Comparison of ENCODE assay signal across 8 cellular contexts in the genomic region with DNA sequence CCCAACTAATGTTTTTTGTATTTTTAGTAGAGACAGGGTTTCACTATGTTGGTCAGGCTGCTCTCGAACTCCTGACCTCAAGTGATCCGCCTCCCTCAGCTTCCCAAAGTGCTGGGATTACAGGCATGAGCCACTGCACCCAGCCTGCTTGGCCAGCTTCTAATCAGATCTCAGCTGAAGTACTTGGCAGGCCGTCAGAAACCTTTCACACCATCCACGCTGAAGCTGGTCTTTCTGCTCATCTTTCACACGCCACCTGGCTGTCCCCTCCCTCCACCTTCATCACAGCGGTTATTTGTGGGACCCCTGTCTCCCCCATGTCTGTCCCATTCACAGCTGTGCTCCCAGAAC. TPM values are rescaled to one million over a fixed set of nuclear protein-coding genes. Genes with fewer than 3 reads are reported as not detected.
DNase-seq lines count a peak whose midpoint lies in the region; ATAC-seq and TF ChIP-seq lines count a peak whose summit lies in the region.
"Not testable (repeated sequence)": the region's sequence is repeated elsewhere in the genome, so short reads cannot be mapped to it uniquely, and the experiment has no call there.

No MANE protein-coding gene starts in this region.

- not testable (repeated sequence) for BruUV-seq in Calu3 (replicated peaks; lab: Mats Ljungman, UMichigan)

- not testable (repeated sequence) for DNase-seq in Calu3; epithelial cell of prostate (ENCODE audit: low read depth, low spot score); lower lobe of right lung
- DNase-seq in NCI-H2196 treated with DMSO at 0.1 percent for 48 hours (lab: John Stamatoyannopoulos, UW; ENCODE audit: unreplicated experiment) (peak; percentile 39), body of pancreas (peak; percentile 53 to 75 (median 70)), iris pigment epithelial cell (ENCODE audit: low read depth) (peak; percentile 47), prostate gland (ENCODE audit: low spot score) (peak; percentile 55), upper lobe of left lung (peak in 1 of 2 donors; percentile 81)

- not testable (repeated sequence) for H3K4me3 Mint-ChIP-seq in Calu3 (ENCODE audit: low read depth, unreplicated experiment)

- H3K27me3 ChIP-seq in body of pancreas; lower lobe of right lung (ENCODE audit: low read depth); prostate gland (replicated peaks; ENCODE audit: insufficient read depth); upper lobe of left lung: not testable (repeated sequence)

- not testable (repeated sequence) for H3K4me3 ChIP-seq in body of pancreas, prostate gland, upper lobe of left lung
- H3K4me3 ChIP-seq in lower lobe of right lung, result peak overlapping the region; percentile 14

- WGBS in body of pancreas, 2 donors, result 16 to 21% methylated on average over 5 to 6 of the region's 6 CpGs
- WGBS in prostate gland, result 57% methylated on average over 6 of the region's 6 CpGs
- WGBS in upper lobe of left lung, 2 donors, result 74 to 78% methylated on average over 6 of the region's 6 CpGs

- H3K4me1 ChIP-seq in body of pancreas, result peaks cover 42% of the 10 kb centered on the region
- peaks cover 56% of the 10 kb centered on the region for H3K4me1 ChIP-seq in lower lobe of right lung
- H3K4me1 ChIP-seq in prostate gland (replicated peaks), result peaks cover 19% of the 10 kb centered on the region
- H3K4me1 ChIP-seq in upper lobe of left lung, result peaks cover 2 to 54% (median 41%) of the 10 kb centered on the region in 4 donors

- peaks cover 55% of the 10 kb centered on the region for H3K36me3 Mint-ChIP-seq in Calu3 (ENCODE audit: insufficient read depth, unreplicated experiment)

- TF ChIP-seq EP300 in upper lobe of left lung (IDR thresholded peaks at IDR 0.05), result not testable (repeated sequence)

- ATAC-seq in body of pancreas, result peak; percentile 36
- peak in 1 of 2 donors; percentile 38 for ATAC-seq in lower lobe of right lung
- ATAC-seq in upper lobe of left lung (ENCODE audit: low FRiP score in 2 of 2), result not testable (repeated sequence)

- TF ChIP-seq CTCF in Calu3 (IDR thresholded peaks at IDR 0.05; ENCODE audit: unreplicated experiment); body of pancreas (IDR thresholded peaks at IDR 0.05); lower lobe of right lung (IDR thresholded peaks at IDR 0.05); prostate gland (IDR thresholded peaks at IDR 0.05); upper lobe of left lung (IDR thresholded peaks at IDR 0.05): not testable (repeated sequence)

- H3K27me3 Mint-ChIP-seq in Calu3 (ENCODE audit: unreplicated experiment), result not testable (repeated sequence)

- not testable (repeated sequence) for H3K9me3 Mint-ChIP-seq in Calu3 (ENCODE audit: low read depth, unreplicated experiment)

- TF ChIP-seq POLR2A in body of pancreas (IDR thresholded peaks at IDR 0.05); prostate gland (IDR thresholded peaks at IDR 0.05); upper lobe of left lung (IDR thresholded peaks at IDR 0.05): not testable (repeated sequence)

- peak overlapping the region; percentile 61 for H3K27ac Mint-ChIP-seq in Calu3 (ENCODE audit: unreplicated experiment)

- peaks cover 11% of the 10 kb centered on the region for H3K4me1 Mint-ChIP-seq in Calu3 (ENCODE audit: low read depth, unreplicated experiment)

- H3K9me3 ChIP-seq in body of pancreas, lower lobe of right lung, prostate gland, upper lobe of left lung: not testable (repeated sequence)

- H3K27ac ChIP-seq in body of pancreas (peak overlapping the region; percentile 36 to 66 (median 61)), epithelial cell of prostate (peak overlapping the region; percentile 99), lower lobe of right lung (peak overlapping the region; percentile 60), prostate gland (peak overlapping the region; percentile 46 to 64), upper lobe of left lung (peak overlapping the region in 3 of 4 donors; percentile 60 to 73 (median 66))

- CTCF ChIA-PET in Calu3 (lab: Charles Lee), result not testable (repeated sequence)

- intact Hi-C loops in Calu3 (cut with micrococcal nuclease; ENCODE audit: unreplicated experiment); body of pancreas (cut with DNase I); lower lobe of right lung (cut with DNase I); prostate gland (cut with DNase I): not testable (repeated sequence)

- peaks cover 12 to 21% of the 10 kb centered on the region in 2 donors for H3K36me3 ChIP-seq in body of pancreas (replicated peaks in 1 of 2; ENCODE audit: insufficient read depth in 1 of 2, low read depth in 2 of 2)
- peaks cover 93% of the 10 kb centered on the region for H3K36me3 ChIP-seq in lower lobe of right lung
- peaks cover 4 to 15% of the 10 kb centered on the region in 2 donors for H3K36me3 ChIP-seq in prostate gland
- peaks cover 17 to 98% (median 79%) of the 10 kb centered on the region in 4 donors for H3K36me3 ChIP-seq in upper lobe of left lung

RNA-seq across cellular contexts. Expression of a gene that starts 8.5 kb away (rescaled TPM):
- total RNA-seq in Calu3 (2022) (52.2 and 59.2 TPM in 2 replicates), body of pancreas (100 to 1,000 TPM in 1 of 2 donors, 10 to 100 TPM in 1; 44.6 to 130 TPM), lower lobe of right lung (79.6 TPM), prostate gland (100 to 1,000 TPM in 1 of 2 donors, 10 to 100 TPM in 1; 53.5 to 116 TPM), upper lobe of left lung (100 to 1,000 TPM in 2 of 6 donors, 10 to 100 TPM in 4; 55.1 to 255 (median 89.0) TPM)

RNA-seq across cellular contexts. Expression of a gene that starts 45.0 kb away (rescaled TPM):
- total RNA-seq in Calu3 (2022) (77.1 and 81.2 TPM in 2 replicates), body of pancreas (10 to 100 TPM; 42.5 to 50.1 TPM), lower lobe of right lung (91.6 TPM), prostate gland (100 to 1,000 TPM in 1 of 2 donors, 10 to 100 TPM in 1; 70.9 to 116 TPM), upper lobe of left lung (100 to 1,000 TPM in 1 of 6 donors, 10 to 100 TPM in 4, 1 to 10 TPM in 1; 6.3 to 121 (median 67.1) TPM)
